ENCODE assay signal across 27 cellular contexts in the genomic region with DNA sequence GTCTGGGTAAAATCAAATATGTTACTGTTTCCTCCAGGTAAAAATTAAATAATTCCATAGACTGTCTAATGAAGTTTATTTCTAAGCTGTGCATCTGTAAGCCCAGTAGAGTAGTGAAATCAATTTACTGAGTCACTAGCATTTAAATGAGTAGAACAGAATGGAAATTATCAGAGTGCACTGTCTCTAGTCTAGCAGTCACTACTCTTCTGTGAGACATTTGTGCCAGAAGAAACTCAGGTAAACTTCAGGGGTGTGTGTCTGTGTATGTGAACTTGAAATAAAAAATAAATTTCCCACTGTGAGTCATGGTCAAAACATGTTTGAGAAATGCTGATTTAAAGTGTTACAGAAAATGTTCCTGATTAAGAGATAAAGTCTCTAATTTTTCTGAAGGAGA.
DNase-seq lines count a peak whose midpoint lies in the region; ATAC-seq, FAIRE-seq and TF ChIP-seq lines count a peak whose summit lies in the region.
"Had no signal": no experiment of that assay in that cellular context is flagged by ENCODE, and none has a peak within 500 bp of the region (broad histone marks: within the 10 kb centered on the region; RNA-seq: fewer than 3 reads in every experiment).

No MANE protein-coding gene starts in this region.

- no peak for DNase-seq in activated CD4-positive, CD25-positive, alpha-beta regulatory T cell treated with anti-CD3 and anti-CD28 coated beads, Interleukin-2, amount 50 U/mL, for 72 hours
- DNase-seq in GM23248 (peak; percentile 10), astrocyte (ENCODE audit: low read depth) (no peak), foreskin keratinocyte (peak in 1 of 2 donors; percentile 17), BE2C (no peak), progenitor cell of endocrine pancreas (ENCODE audit: low spot score, unreplicated experiment) (no peak)
- DNase-seq in activated T-helper 2 cell treated with anti-CD3 and anti-CD28 coated beads, Interferon-gamma antibody, Interleukin-2, Interleukin-4, amounts not matched to agents 10 μg/mL and 5 μg/mL and 100 μg/mL, durations not matched to agents 14 hours and 24 hours and 36 hours (ENCODE audit: low spot score), result no peak
- DNase-seq: 8988T, ACHN, Calu3, DND-41, Kasumi-1, NCI-H1105 treated with DMSO at 0.1 percent for 48 hours, NCI-H146, NCI-H1930, NCI-H2107, NCI-H446, NCI-H524 treated with DMSO at 0.1 percent for 48 hours, NCI-H774, PC-9, Right ventricle myocardium superior had no signal

- intact Hi-C loops in activated T-helper 2 cell treated with anti-CD3 and anti-CD28 coated beads, Interferon-gamma antibody, Interleukin-2, Interleukin-4, amounts not matched to agents 10 μg/mL and 5 μg/mL and 100 μg/mL, durations not matched to agents 14 hours and 24 hours and 36 hours (cut with micrococcal nuclease), result no loop called here

- H3K36me3 Mint-ChIP-seq in astrocyte (ENCODE audit: low read depth, unreplicated experiment) (peaks cover 2% of the 10 kb centered on the region), progenitor cell of endocrine pancreas (ENCODE audit: insufficient read depth) (no peaks in the 10 kb centered on the region)
- no peaks in the 10 kb centered on the region for H3K36me3 Mint-ChIP-seq in activated T-helper 2 cell treated with anti-CD3 and anti-CD28 coated beads, Interferon-gamma antibody, Interleukin-2, Interleukin-4, amounts not matched to agents 10 μg/mL and 5 μg/mL and 100 μg/mL, durations not matched to agents 14 hours and 24 hours and 36 hours (ENCODE audit: low read depth)

- no peaks in the 10 kb centered on the region for H4K20me1 ChIP-seq in GM23248 (ENCODE audit: insufficient read depth)
- H4K20me1 ChIP-seq in astrocyte (ENCODE audit: insufficient read depth, low read length), result no peaks in the 10 kb centered on the region

- H3K27ac Mint-ChIP-seq in astrocyte (ENCODE audit: unreplicated experiment) (peak overlapping the region; percentile 31), progenitor cell of endocrine pancreas (no peak overlapping the region)
- no peak overlapping the region for H3K27ac Mint-ChIP-seq in activated T-helper 2 cell treated with anti-CD3 and anti-CD28 coated beads, Interferon-gamma antibody, Interleukin-2, Interleukin-4, amounts not matched to agents 10 μg/mL and 5 μg/mL and 100 μg/mL, durations not matched to agents 14 hours and 24 hours and 36 hours

- H3K27me3 Mint-ChIP-seq in astrocyte (ENCODE audit: low read depth, unreplicated experiment), result peaks cover 4% of the 10 kb centered on the region
- no peaks in the 10 kb centered on the region for H3K27me3 Mint-ChIP-seq in progenitor cell of endocrine pancreas
- peaks cover 18% of the 10 kb centered on the region for H3K27me3 Mint-ChIP-seq in activated T-helper 2 cell treated with anti-CD3 and anti-CD28 coated beads, Interferon-gamma antibody, Interleukin-2, Interleukin-4, amounts not matched to agents 10 μg/mL and 5 μg/mL and 100 μg/mL, durations not matched to agents 14 hours and 24 hours and 36 hours (ENCODE audit: low read depth)

- no peaks in the 10 kb centered on the region for H3K79me2 ChIP-seq in GM23248 (ENCODE audit: insufficient read depth)
- H3K79me2 ChIP-seq in astrocyte (ENCODE audit: insufficient read depth, low read length), result no peaks in the 10 kb centered on the region

- H3K36me3 ChIP-seq in GM23248 (ENCODE audit: low read depth), result no peaks in the 10 kb centered on the region
- H3K36me3 ChIP-seq in astrocyte (ENCODE audit: insufficient read depth, low read length), result no peaks in the 10 kb centered on the region
- H3K36me3 ChIP-seq in BE2C, result no peaks in the 10 kb centered on the region
- H3K36me3 ChIP-seq: SJSA1 had no signal

- H3K4me3 Mint-ChIP-seq in astrocyte (ENCODE audit: unreplicated experiment), result no peak overlapping the region
- no peak overlapping the region for H3K4me3 Mint-ChIP-seq in progenitor cell of endocrine pancreas (ENCODE audit: low read depth)
- no peak overlapping the region for H3K4me3 Mint-ChIP-seq in activated T-helper 2 cell treated with anti-CD3 and anti-CD28 coated beads, Interferon-gamma antibody, Interleukin-2, Interleukin-4, amounts not matched to agents 10 μg/mL and 5 μg/mL and 100 μg/mL, durations not matched to agents 14 hours and 24 hours and 36 hours (ENCODE audit: low read depth)

- TF ChIP-seq CTCF in astrocyte (IDR thresholded peaks at IDR 0.05; ENCODE audit: insufficient read depth, low read depth, low read length), result no peak
- no peak for TF ChIP-seq CTCF in foreskin keratinocyte (conservative IDR thresholded peaks at IDR 0.05)
- TF ChIP-seq CTCF in BE2C (IDR thresholded peaks at IDR 0.05; ENCODE audit: low read depth, low read length), result no peak
- TF ChIP-seq CTCF in progenitor cell of endocrine pancreas (IDR thresholded peaks at IDR 0.05; ENCODE audit: unreplicated experiment), result no peak

- 0 out of 2 replicates have a peak, but pooled peaks cover 5% of the 10 kb centered on the region for H3F3A ChIP-seq in GM23248 (ENCODE audit: insufficient read depth)

- no peak overlapping the region for H2AFZ ChIP-seq in GM23248
- H2AFZ ChIP-seq in astrocyte (ENCODE audit: low read depth, low read length), result no peak overlapping the region
- H2AFZ ChIP-seq: PC-9 had no signal

- H3K9ac ChIP-seq in GM23248 (no peak overlapping the region), astrocyte (ENCODE audit: low read length) (no peak overlapping the region)

- H3K27ac ChIP-seq in GM23248 (no peak overlapping the region), astrocyte (ENCODE audit: low read depth, low read length) (no peak overlapping the region), foreskin keratinocyte (no peak overlapping the region)
- H3K27ac ChIP-seq: PC-9, SJSA1 had no signal

- no peaks in the 10 kb centered on the region for H3K9me2 ChIP-seq in GM23248 (ENCODE audit: insufficient read depth)

- FAIRE-seq in astrocyte (lab: Jason Lieb, UNC), result no peak
- FAIRE-seq: GM12892, H1, HepG2 had no signal

- H3K9me3 ChIP-seq in GM23248 (ENCODE audit: low read depth) (no peaks in the 10 kb centered on the region), astrocyte (ENCODE audit: insufficient read depth, low read depth, low read length) (no peaks in the 10 kb centered on the region), BE2C (no peaks in the 10 kb centered on the region)
- H3K9me3 ChIP-seq: SJSA1 had no signal

- H3K4me1 Mint-ChIP-seq in astrocyte (ENCODE audit: low read depth, unreplicated experiment) (peaks cover 15% of the 10 kb centered on the region), progenitor cell of endocrine pancreas (ENCODE audit: low read depth) (peaks cover 5% of the 10 kb centered on the region)
- no peaks in the 10 kb centered on the region for H3K4me1 Mint-ChIP-seq in activated T-helper 2 cell treated with anti-CD3 and anti-CD28 coated beads, Interferon-gamma antibody, Interleukin-2, Interleukin-4, amounts not matched to agents 10 μg/mL and 5 μg/mL and 100 μg/mL, durations not matched to agents 14 hours and 24 hours and 36 hours (ENCODE audit: low read depth)

- H3K4me1 ChIP-seq in GM23248 (ENCODE audit: insufficient read depth), result 0 out of 2 replicates have a peak, but pooled peaks cover 6% of the 10 kb centered on the region
- no peaks in the 10 kb centered on the region for H3K4me1 ChIP-seq in astrocyte (ENCODE audit: insufficient read depth, low read length)
- H3K4me1 ChIP-seq in foreskin keratinocyte, result peaks cover 6% of the 10 kb centered on the region
- no peaks in the 10 kb centered on the region for H3K4me1 ChIP-seq in BE2C
- H3K4me1 ChIP-seq: SJSA1 had no signal

- no peak overlapping the region for H3K4me3 ChIP-seq in GM23248
- no peak overlapping the region for H3K4me3 ChIP-seq in astrocyte (ENCODE audit: insufficient read depth, low read depth, low read length)
- no peak overlapping the region for H3K4me3 ChIP-seq in BE2C (ENCODE audit: low read depth, low read length)
- H3K4me3 ChIP-seq: PC-9, SJSA1 had no signal

- H3K4me2 ChIP-seq in GM23248 (ENCODE audit: unreplicated experiment) (no peak overlapping the region), astrocyte (ENCODE audit: low read length) (no peak overlapping the region)
- H3K4me2 ChIP-seq: PC-9 had no signal

- H3K27me3 ChIP-seq in GM23248 (replicated peaks; ENCODE audit: insufficient read depth) (no peaks in the 10 kb centered on the region), astrocyte (ENCODE audit: insufficient read depth, low read length) (no peaks in the 10 kb centered on the region), foreskin keratinocyte (no peaks in the 10 kb centered on the region), BE2C (no peaks in the 10 kb centered on the region)
- H3K27me3 ChIP-seq: SJSA1 had no signal

- peaks cover 4% of the 10 kb centered on the region for H3K9me3 Mint-ChIP-seq in astrocyte (ENCODE audit: unreplicated experiment)
- peaks cover 8% of the 10 kb centered on the region for H3K9me3 Mint-ChIP-seq in progenitor cell of endocrine pancreas (ENCODE audit: low read depth)
- no peaks in the 10 kb centered on the region for H3K9me3 Mint-ChIP-seq in activated T-helper 2 cell treated with anti-CD3 and anti-CD28 coated beads, Interferon-gamma antibody, Interleukin-2, Interleukin-4, amounts not matched to agents 10 μg/mL and 5 μg/mL and 100 μg/mL, durations not matched to agents 14 hours and 24 hours and 36 hours

- in situ Hi-C loops in GM23248 (cut with MboI), result no loop called here

- ATAC-seq in activated CD4-positive, CD25-positive, alpha-beta regulatory T cell treated with anti-CD3 and anti-CD28 coated beads, Interleukin-2, amount 50 U/mL, for 24 hours, result peak; percentile 62 to 65
- ATAC-seq in foreskin keratinocyte, result peak; percentile 25
- ATAC-seq: HCT116, HepG2 had no signal
